In genomic region chr11:68840661-68841653, GRCh38 we compare ENCODE assay signal across 8 cellular contexts. TPM values are rescaled to one million over a fixed set of nuclear protein-coding genes. Genes with fewer than 3 reads are reported as not detected.
DNase-seq lines count a peak whose midpoint lies in the region; ATAC-seq and TF ChIP-seq lines count a peak whose summit lies in the region.

No MANE protein-coding gene starts in this region.

- TF ChIP-seq CTCF in GM23338 (conservative IDR thresholded peaks at IDR 0.05; ENCODE audit: low read depth in 2 of 2) (no peak), right lobe of liver (IDR thresholded peaks at IDR 0.05) (no peak), suprapubic skin (IDR thresholded peaks at IDR 0.05) (no peak)

- no peaks in the 10 kb centered on the region; the same call in 2 of the 3 replicates for H3K9me3 Mint-ChIP-seq in GM23338

- H3K27ac ChIP-seq in GM23338 (ENCODE audit: low read depth) (no peak overlapping the region), cingulate gyrus (ENCODE audit: low read depth, low read length) (peak overlapping the region; percentile 94), right lobe of liver (peak overlapping the region; percentile 81 to 92 (median 87)), suprapubic skin (peak overlapping the region; percentile 94)

- no peak overlapping the region for H3K27ac Mint-ChIP-seq in GM23338

- H3K4me1 ChIP-seq in GM23338 (ENCODE audit: insufficient read depth) (peaks cover 17% of the 10 kb centered on the region), right lobe of liver (peaks cover 0 to 78% (median 25%) of the 10 kb centered on the region in 4 donors), suprapubic skin (peaks cover 87% of the 10 kb centered on the region)

- H3K27me3 ChIP-seq in GM23338 (ENCODE audit: insufficient read depth) (peaks cover 61% of the 10 kb centered on the region), right lobe of liver (no peaks in the 10 kb centered on the region), suprapubic skin (no peaks in the 10 kb centered on the region)

- DNase-seq in AG08396 (ENCODE audit: low spot score) (peak; percentile 77), GM23338 (ENCODE audit: low spot score) (peak; percentile 73), SW480 (ENCODE audit: low spot score) (peak; percentile 56), right lobe of liver (peak; percentile 83 to 91 (median 90)), suprapubic skin (ENCODE audit: low spot score in 2 of 2) (peak in 1 of 2 donors; percentile 79), GF-D8 (lab: John Stamatoyannopoulos, UW) (no peak)

- WGBS in right lobe of liver (ENCODE audit: insufficient coverage, low coverage, low lambda C conversion rate, missing lambda C conversion rate) = under 1% methylated on average over 29 of the region's 90 CpGs
- WGBS in suprapubic skin = under 1% methylated on average over 45 of the region's 90 CpGs

- no peaks in the 10 kb centered on the region for H3K36me3 Mint-ChIP-seq in GM23338 (ENCODE audit: low read depth)

- peak; percentile 24 for ATAC-seq in GM23338
- ATAC-seq in right lobe of liver = peak; percentile 18 to 42 (median 28)
- no peak for ATAC-seq in GM21528 (IDR thresholded peaks at IDR 0.05; ENCODE audit: low FRiP score, unreplicated experiment)

- peaks cover 29% of the 10 kb centered on the region for H3F3A ChIP-seq in GM23338 (replicated peaks; ENCODE audit: low read depth)

- H3K4me3 ChIP-seq in GM23338 (peak overlapping the region; percentile 74), right lobe of liver (peak overlapping the region; percentile 79 to 94 (median 85)), suprapubic skin (peak overlapping the region; percentile 93)

- no peak for TF ChIP-seq EP300 in suprapubic skin (IDR thresholded peaks at IDR 0.05)

- no peaks in the 10 kb centered on the region for H3K36me3 ChIP-seq in GM23338 (ENCODE audit: insufficient read depth)
- no peaks in the 10 kb centered on the region for H3K36me3 ChIP-seq in right lobe of liver
- H3K36me3 ChIP-seq in suprapubic skin = no peaks in the 10 kb centered on the region

- H3K4me3 Mint-ChIP-seq in GM23338 = peak overlapping the region; percentile 79

- peaks cover 4% of the 10 kb centered on the region; the same call in 1 of the 2 replicates for H3K79me2 ChIP-seq in GM23338 (replicated peaks; ENCODE audit: insufficient read depth)

- intact Hi-C loops in right lobe of liver (cut with DNase I) = no loop called here

- H2AFZ ChIP-seq in GM23338 = no peak overlapping the region; the same call in 1 of the 2 replicates

- peak overlapping the region; percentile 76 for H3K4me2 ChIP-seq in GM23338

- no peaks in the 10 kb centered on the region for H4K20me1 ChIP-seq in GM23338 (replicated peaks; ENCODE audit: insufficient read depth)

- no peaks in the 10 kb centered on the region for H3K9me2 ChIP-seq in GM23338 (ENCODE audit: insufficient read depth)

- TF ChIP-seq POLR2A in right lobe of liver (IDR thresholded peaks at IDR 0.05) (peak; percentile 47), suprapubic skin (IDR thresholded peaks at IDR 0.05) (no peak)

- H3K9me3 ChIP-seq in right lobe of liver (no peaks in the 10 kb centered on the region), suprapubic skin (no peaks in the 10 kb centered on the region)

- peaks cover 60% of the 10 kb centered on the region for H3K27me3 Mint-ChIP-seq in GM23338 (ENCODE audit: insufficient read depth, low read depth, poor library complexity)

- H3K4me1 Mint-ChIP-seq in GM23338 = peaks cover 36% of the 10 kb centered on the region

TF ChIP-seq in GM23338, 12 proteins besides CTCF, POLR2A, EP300 and RAD21:
- TF ChIP-seq EZH2 (IDR thresholded peaks at IDR 0.05; ENCODE audit: low read depth, unreplicated experiment) (peak; percentile 51), CREB1 (CRISPR knock-in tag; IDR thresholded peaks at IDR 0.05; ENCODE audit: low read depth) (no peak)

RNA-seq across cellular contexts. Expression of gene CPT1A, which starts 0.8 kb away (rescaled TPM):
- total RNA-seq in GM23338 (2014; rRNA removed; shearing (Covaris generic)) = 9.5 and 11.5 TPM in 2 replicates
- polyA plus RNA-seq in GM23338 (2016; fragmentation: Nextera tagmentation; extraction: Ambion mirVana) = 2.6 and 4.3 TPM in 2 replicates
- total RNA-seq in right lobe of liver (100 to 1,000 TPM in 3 of 6 experiments, 10 to 100 TPM in 3; 30.5 to 152 (median 90.8) TPM), suprapubic skin (100 to 1,000 TPM in 1 of 4 donors, 10 to 100 TPM in 3; 18.5 to 125 (median 38.3) TPM)
